8 cellular contexts compared by ENCODE assay signal in the genomic region with DNA sequence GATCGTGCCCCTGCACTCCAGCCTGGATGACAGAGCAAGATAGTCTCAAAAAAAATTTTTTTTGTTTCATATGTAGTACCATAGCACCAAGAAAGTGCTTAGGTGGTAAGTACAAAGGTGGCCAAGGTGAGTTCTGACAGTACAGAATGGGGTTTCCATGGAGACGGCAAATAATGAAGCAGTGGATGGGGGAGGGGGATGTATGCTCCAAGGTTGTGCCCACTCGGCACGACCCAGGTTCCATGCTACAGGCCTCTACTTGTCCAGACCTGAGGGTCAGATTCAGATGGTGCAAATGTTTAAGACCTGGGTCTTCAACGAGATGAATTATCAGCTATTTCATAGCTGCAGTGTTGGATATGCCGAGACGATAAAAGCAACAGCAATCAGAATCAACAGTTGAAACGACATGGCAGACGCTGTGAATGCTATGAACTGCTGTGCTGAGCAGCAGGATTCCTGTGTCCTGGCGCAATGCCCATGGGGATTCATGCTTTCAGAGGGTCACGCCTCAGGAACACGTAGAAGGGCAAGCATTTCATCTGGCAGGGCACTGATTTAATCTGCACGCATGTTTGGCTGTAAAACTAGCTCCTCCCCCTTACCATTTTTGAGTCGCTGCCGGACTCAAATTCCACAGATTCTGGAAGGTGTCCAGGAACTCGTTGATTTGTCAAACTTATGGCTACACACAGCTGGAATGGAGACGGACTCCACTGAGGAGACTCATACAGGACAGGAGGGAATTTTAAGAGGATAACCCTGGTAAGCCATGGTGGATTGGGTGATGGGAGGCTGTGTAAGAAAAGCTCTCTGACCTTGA.
DNase-seq lines count a peak whose midpoint lies in the region; ATAC-seq and TF ChIP-seq lines count a peak whose summit lies in the region.

No MANE protein-coding gene starts in this region.

- WGBS in ovary, 3 donors = 18 to 29% (median 18%) methylated on average over 17 of the region's 17 CpGs

- TF ChIP-seq EP300 in ovary (IDR thresholded peaks at IDR 0.05) = no peak

- no peak for TF ChIP-seq POLR2A in ovary (IDR thresholded peaks at IDR 0.05)

- H3K4me3 Mint-ChIP-seq in stimulated activated effector memory CD8-positive, alpha-beta T cell treated with anti-CD3 and anti-CD28 coated beads, Interleukin-12 subunit alpha, Interleukin-12 subunit beta, amount 100 ng/mL, for 72 hours = no peak overlapping the region

- no peak overlapping the region for H3K27ac Mint-ChIP-seq in stimulated activated effector memory CD8-positive, alpha-beta T cell treated with anti-CD3 and anti-CD28 coated beads, Interleukin-12 subunit alpha, Interleukin-12 subunit beta, amount 100 ng/mL, for 72 hours

- H3K9me3 ChIP-seq in ovary (no peaks in the 10 kb centered on the region), WERI-Rb-1 (ENCODE audit: severe bottlenecking) (no peaks in the 10 kb centered on the region)

- H3K27ac ChIP-seq in ovary = no peak overlapping the region
- no peak overlapping the region for H3K27ac ChIP-seq in WERI-Rb-1

- intact Hi-C loops in ovary (cut with DNase I) = no loop called here

- H3K36me3 ChIP-seq in ovary (no peaks in the 10 kb centered on the region), WERI-Rb-1 (no peaks in the 10 kb centered on the region)

- DNase-seq in Daoy (ENCODE audit: low read depth) (peak; percentile 97), NCI-H460 (ENCODE audit: extremely low read depth, low read depth) (peak; percentile 58), epithelial cell of proximal tubule (ENCODE audit: low read depth) (peak; percentile 99), ovary (peak; percentile 63 to 83 (median 74)), WERI-Rb-1 (no peak)
- DNase-seq in effector CD8-positive, alpha-beta T cell (lab: John Stamatoyannopoulos, UW) = no peak
- DNase-seq in stimulated activated effector memory CD8-positive, alpha-beta T cell treated with anti-CD3 and anti-CD28 coated beads, Interleukin-12 subunit alpha, Interleukin-12 subunit beta, amount 100 ng/mL, for 72 hours (ENCODE audit: low spot score in 2 of 2) = no peak

- ATAC-seq in HG02588 (IDR thresholded peaks at IDR 0.05; ENCODE audit: unreplicated experiment) = no peak
- ATAC-seq in stimulated activated effector memory CD8-positive, alpha-beta T cell treated with anti-CD3 and anti-CD28 coated beads, Interleukin-12 subunit alpha, Interleukin-12 subunit beta, amount 100 ng/mL, for 72 hours = no peak

- H3K4me1 Mint-ChIP-seq in stimulated activated effector memory CD8-positive, alpha-beta T cell treated with anti-CD3 and anti-CD28 coated beads, Interleukin-12 subunit alpha, Interleukin-12 subunit beta, amount 100 ng/mL, for 72 hours = no peaks in the 10 kb centered on the region

- no peak for TF ChIP-seq CTCF in epithelial cell of proximal tubule (conservative IDR thresholded peaks at IDR 0.05; ENCODE audit: low read depth, low read length)
- TF ChIP-seq CTCF in ovary (IDR thresholded peaks at IDR 0.05) = no peak
- no peak for TF ChIP-seq CTCF in WERI-Rb-1 (IDR thresholded peaks at IDR 0.05; ENCODE audit: low read depth, low read length)

- no peaks in the 10 kb centered on the region for H3K36me3 Mint-ChIP-seq in stimulated activated effector memory CD8-positive, alpha-beta T cell treated with anti-CD3 and anti-CD28 coated beads, Interleukin-12 subunit alpha, Interleukin-12 subunit beta, amount 100 ng/mL, for 72 hours

- H3K9me3 Mint-ChIP-seq in stimulated activated effector memory CD8-positive, alpha-beta T cell treated with anti-CD3 and anti-CD28 coated beads, Interleukin-12 subunit alpha, Interleukin-12 subunit beta, amount 100 ng/mL, for 72 hours = no peaks in the 10 kb centered on the region

- H3K4me3 ChIP-seq in epithelial cell of proximal tubule (ENCODE audit: low read depth, low read length) = peak overlapping the region; percentile 7
- H3K4me3 ChIP-seq in ovary = no peak overlapping the region
- H3K4me3 ChIP-seq in WERI-Rb-1 (ENCODE audit: low read depth, low read length) = no peak overlapping the region

- H3K27me3 ChIP-seq in ovary (no peaks in the 10 kb centered on the region), WERI-Rb-1 (ENCODE audit: insufficient read depth, low read depth, severe bottlenecking) (no peaks in the 10 kb centered on the region)

- H3K4me1 ChIP-seq in ovary (ENCODE audit: insufficient read depth) = no peaks in the 10 kb centered on the region

Comparison
In these comparisons a context has a peak if more than half of its experiments do, and no peak if none do; other contexts are left out.
1. DNase-seq: peak in Daoy (single experiment), NCI-H460 (single experiment), epithelial cell of proximal tubule (single experiment) and ovary (5 of 5); none in effector CD8-positive, alpha-beta T cell (single experiment), WERI-Rb-1 (single experiment) and stimulated activated effector memory CD8-positive, alpha-beta T cell treated with anti-CD3 and anti-CD28 coated beads, Interleukin-12 subunit alpha, Interleukin-12 subunit beta, amount 100 ng/mL, for 72 hours (0 of 2).